In the genomic region with DNA sequence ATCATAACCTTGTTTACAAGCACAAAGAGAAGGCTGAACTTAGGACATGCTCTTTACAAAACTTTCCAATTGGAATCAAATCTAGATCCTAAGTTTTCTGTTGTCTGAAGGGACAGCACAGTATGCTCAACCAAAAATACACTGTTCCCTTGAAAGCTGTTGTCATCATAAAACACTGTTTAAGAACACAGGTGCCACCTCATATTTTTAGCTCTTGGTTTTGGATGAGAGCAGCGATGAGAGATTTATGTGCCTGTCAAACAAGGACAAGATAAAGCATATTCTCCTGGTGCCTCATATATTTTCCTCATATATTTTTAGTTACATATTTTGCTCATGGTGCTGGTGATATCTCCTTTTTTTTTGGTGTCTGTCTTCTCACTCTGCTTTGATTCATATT, we compare ENCODE assay signal across 7 cellular contexts.
"Had no signal": no experiment of that assay in that cellular context is flagged by ENCODE, and none has a peak within 500 bp of the region (broad histone marks: within the 10 kb centered on the region; RNA-seq: fewer than 3 reads in every experiment).

No MANE protein-coding gene starts in this region.

- ATAC-seq: HepG2 had no signal

- H3K4me3 ChIP-seq: GM23248, HAP-1 had no signal

- H3K9me3 ChIP-seq: HAP-1 had no signal

- H3K27ac ChIP-seq: GM23248, HL-60 had no signal

- DNase-seq: GM23248, GOT3, H7, KBM-7 had no signal

- H3K4me1 ChIP-seq: HAP-1 had no signal

- H3K36me3 ChIP-seq: HAP-1 had no signal
